1 cellular context compared by ENCODE assay signal in the genomic region with DNA sequence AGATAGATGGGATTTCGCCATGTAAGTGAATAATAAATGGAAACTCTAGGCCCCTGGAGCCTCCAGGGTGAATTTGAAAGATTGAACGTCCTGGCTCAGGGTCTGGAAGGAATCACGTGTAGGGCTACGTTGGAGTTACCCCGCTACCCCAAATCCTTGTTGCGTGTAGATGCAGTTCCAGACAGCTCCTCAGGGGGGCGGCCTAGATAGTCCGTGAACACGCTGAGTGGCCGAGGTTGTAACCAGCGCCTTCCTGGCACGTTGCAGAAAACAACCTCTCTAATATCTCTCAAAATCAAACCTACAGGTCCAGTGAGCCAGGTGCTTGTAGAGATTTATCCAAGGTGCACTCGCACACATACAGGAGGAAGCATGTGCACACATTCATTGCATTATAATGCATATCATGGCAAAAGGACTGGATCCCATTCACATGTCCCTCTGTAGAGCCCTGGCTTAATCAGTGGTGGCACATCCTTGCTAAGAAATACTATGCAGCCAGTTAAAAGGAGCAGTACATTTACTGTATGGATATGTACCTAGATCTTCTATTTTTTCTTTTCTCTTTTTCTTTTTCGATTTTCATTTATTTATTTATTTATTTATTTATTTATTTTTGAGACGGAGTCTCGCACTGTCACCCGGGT.
A peak's percentile ranks its signal among the peaks of the same experiment; 100 is the strongest.
TF ChIP-seq lines count a peak whose summit lies in the region.

No MANE protein-coding gene starts in this region.

TF ChIP-seq in K562, 482 proteins besides CTCF, POLR2A, EP300 and RAD21 (continued from another document):
- TF ChIP-seq, protein P1, sequence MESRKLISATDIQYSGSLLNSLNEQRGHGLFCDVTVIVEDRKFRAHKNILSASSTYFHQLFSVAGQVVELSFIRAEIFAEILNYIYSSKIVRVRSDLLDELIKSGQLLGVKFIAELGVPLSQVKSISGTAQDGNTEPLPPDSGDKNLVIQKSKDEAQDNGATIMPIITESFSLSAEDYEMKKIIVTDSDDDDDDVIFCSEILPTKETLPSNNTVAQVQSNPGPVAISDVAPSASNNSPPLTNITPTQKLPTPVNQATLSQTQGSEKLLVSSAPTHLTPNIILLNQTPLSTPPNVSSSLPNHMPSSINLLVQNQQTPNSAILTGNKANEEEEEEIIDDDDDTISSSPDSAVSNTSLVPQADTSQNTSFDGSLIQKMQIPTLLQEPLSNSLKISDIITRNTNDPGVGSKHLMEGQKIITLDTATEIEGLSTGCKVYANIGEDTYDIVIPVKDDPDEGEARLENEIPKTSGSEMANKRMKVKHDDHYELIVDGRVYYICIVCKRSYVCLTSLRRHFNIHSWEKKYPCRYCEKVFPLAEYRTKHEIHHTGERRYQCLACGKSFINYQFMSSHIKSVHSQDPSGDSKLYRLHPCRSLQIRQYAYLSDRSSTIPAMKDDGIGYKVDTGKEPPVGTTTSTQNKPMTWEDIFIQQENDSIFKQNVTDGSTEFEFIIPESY (CRISPR knock-in tag; IDR thresholded peaks at IDR 0.05) = peak; percentile 97
- TF ChIP-seq RBFOX2 (IDR thresholded peaks at IDR 0.05; ENCODE audit: low read depth, low read length) = no peak
- no peak for TF ChIP-seq NR2C2 (CRISPR knock-in tag; IDR thresholded peaks at IDR 0.05)
- no peak for TF ChIP-seq NR2C2 (tag; IDR thresholded peaks at IDR 0.05)
- TF ChIP-seq TFAP4 (CRISPR knock-in tag; IDR thresholded peaks at IDR 0.05; ENCODE audit: borderline replicate concordance) = peak; percentile 40; the same call in 1 of the 2 replicates
- TF ChIP-seq ZBED1 (IDR thresholded peaks at IDR 0.05) = no peak
- TF ChIP-seq ATF1 (CRISPR knock-in tag; IDR thresholded peaks at IDR 0.05) = no peak
- peak; percentile 50 for TF ChIP-seq ATF1 (tag; IDR thresholded peaks at IDR 0.05)
- TF ChIP-seq SMC3 (conservative IDR thresholded peaks at IDR 0.05; ENCODE audit: insufficient read depth, low read depth, low read length) = peak; percentile 46; the same call in 1 of the 2 replicates
- no peak for TF ChIP-seq POLR2G (IDR thresholded peaks at IDR 0.05; ENCODE audit: low read depth, low read length)
